Comparison of ENCODE assay signal across 12 cellular contexts in genomic region chr17:17728550-17729251, GRCh38. TPM values are rescaled to one million over a fixed set of nuclear protein-coding genes. Genes with fewer than 3 reads are reported as not detected.
DNase-seq lines count a peak whose midpoint lies in the region; ATAC-seq and TF ChIP-seq lines count a peak whose summit lies in the region.
"Had no signal": no experiment of that assay in that cellular context is flagged by ENCODE, and none has a peak within 500 bp of the region (broad histone marks: within the 10 kb centered on the region; RNA-seq: fewer than 3 reads in every experiment).

No MANE protein-coding gene starts in this region.

- no peak overlapping the region for H3K27ac Mint-ChIP-seq in chondrocyte (ENCODE audit: unreplicated experiment)
- no peak overlapping the region for H3K27ac Mint-ChIP-seq in natural killer cell treated with Interleukin-12 subunit alpha and Interleukin-12 subunit beta and Interleukin-15 and Interleukin-18, amount 100 ng/mL, for 72 hours
- H3K27ac Mint-ChIP-seq: activated T-cell treated with anti-CD3 and anti-CD28 coated beads, Interleukin-2, amount 50 U/mL, for 24 hours had no signal

- H3K4me1 ChIP-seq in lung (ENCODE audit: control insufficient read depth in 2 of 2, insufficient read depth in 2 of 2, low read length in 2 of 2) (peaks cover 6 to 20% of the 10 kb centered on the region in 2 donors), transverse colon (peaks cover 6 to 26% (median 16%) of the 10 kb centered on the region in 4 donors)

- H3K36me3 Mint-ChIP-seq in chondrocyte (ENCODE audit: low read depth) = no peaks in the 10 kb centered on the region
- H3K36me3 Mint-ChIP-seq in natural killer cell treated with Interleukin-12 subunit alpha and Interleukin-12 subunit beta and Interleukin-15 and Interleukin-18, amount 100 ng/mL, for 72 hours = no peaks in the 10 kb centered on the region

- H3K4me3 Mint-ChIP-seq in chondrocyte (ENCODE audit: unreplicated experiment) = no peak overlapping the region
- H3K4me3 Mint-ChIP-seq in natural killer cell treated with Interleukin-12 subunit alpha and Interleukin-12 subunit beta and Interleukin-15 and Interleukin-18, amount 100 ng/mL, for 72 hours = no peak overlapping the region
- H3K4me3 Mint-ChIP-seq: activated T-cell treated with anti-CD3 and anti-CD28 coated beads, Interleukin-2, amount 50 U/mL, for 24 hours; CD14-positive monocyte had no signal

- 85 to 86% methylated on average over 10 of the region's 10 CpGs for WGBS in lung, 2 donors
- 87% methylated on average over 9 of the region's 10 CpGs; no CpG with 5 or more reads in 1 of the 2 donors for WGBS in transverse colon (ENCODE audit: low coverage in 1 of 2), 2 donors

- H3K36me3 ChIP-seq in lung (ENCODE audit: control insufficient read depth in 2 of 2, insufficient read depth in 2 of 2, low read length in 2 of 2) (peaks cover 0 to 2% of the 10 kb centered on the region in 2 donors), transverse colon (no peaks in the 10 kb centered on the region)

- peak overlapping the region; percentile 13 for H3K27ac ChIP-seq in cingulate gyrus (ENCODE audit: low read depth, low read length)
- peak overlapping the region in 1 of 2 donors; percentile 26 for H3K27ac ChIP-seq in lung (ENCODE audit: low read depth in 1 of 2, low read length in 1 of 2)
- no peak overlapping the region for H3K27ac ChIP-seq in transverse colon

- no peak for TF ChIP-seq POLR2A in transverse colon (IDR thresholded peaks at IDR 0.05)

- in situ Hi-C loops in transverse colon (cut with MboI; ENCODE audit: low pct_ligation_motif_present in 1 of 4, low pct_unique_long_range_greater_than_20kb in 1 of 4, low sequenced_read_pairs in 3 of 4) = no loop called here

- H3K9me3 ChIP-seq in lung (ENCODE audit: control insufficient read depth in 2 of 2, insufficient read depth in 1 of 2, low read length in 1 of 2) (no peaks in the 10 kb centered on the region), transverse colon (no peaks in the 10 kb centered on the region)

- no peak for TF ChIP-seq CTCF in lung (IDR thresholded peaks at IDR 0.05; ENCODE audit: control extremely low read depth, extremely low read depth)
- no peak for TF ChIP-seq CTCF in transverse colon (IDR thresholded peaks at IDR 0.05)
- TF ChIP-seq CTCF in chondrocyte (IDR thresholded peaks at IDR 0.05) = no peak

- H3K4me3 ChIP-seq in lung (no peak overlapping the region), transverse colon (no peak overlapping the region)
- H3K4me3 ChIP-seq: GM12878 had no signal

- H3K27me3 ChIP-seq in lung (ENCODE audit: control insufficient read depth, insufficient read depth) = no peaks in the 10 kb centered on the region
- no peaks in the 10 kb centered on the region for H3K27me3 ChIP-seq in transverse colon

- H3K9me3 Mint-ChIP-seq in chondrocyte (ENCODE audit: low read depth) = no peaks in the 10 kb centered on the region
- H3K9me3 Mint-ChIP-seq in natural killer cell treated with Interleukin-12 subunit alpha and Interleukin-12 subunit beta and Interleukin-15 and Interleukin-18, amount 100 ng/mL, for 72 hours = no peaks in the 10 kb centered on the region
- H3K9me3 Mint-ChIP-seq: activated T-cell treated with anti-CD3 and anti-CD28 coated beads, Interleukin-2, amount 50 U/mL, for 24 hours had no signal

- no peaks in the 10 kb centered on the region for H3K27me3 Mint-ChIP-seq in chondrocyte (ENCODE audit: low read depth)
- no peaks in the 10 kb centered on the region for H3K27me3 Mint-ChIP-seq in natural killer cell treated with Interleukin-12 subunit alpha and Interleukin-12 subunit beta and Interleukin-15 and Interleukin-18, amount 100 ng/mL, for 72 hours
- H3K27me3 Mint-ChIP-seq: activated T-cell treated with anti-CD3 and anti-CD28 coated beads, Interleukin-2, amount 50 U/mL, for 24 hours had no signal

- no peak for TF ChIP-seq EP300 in transverse colon (IDR thresholded peaks at IDR 0.05; ENCODE audit: low read depth)

- intact Hi-C loops in transverse colon (cut with DNase I; ENCODE audit: low total_unique reads) (no loop called here), Right ventricle myocardium superior (cut with DNase I) (no loop called here)

- DNase-seq in HT1080 (ENCODE audit: low read depth) = peak; percentile 31
- DNase-seq in lung (ENCODE audit: low spot score) = no peak
- peak; percentile 45 for DNase-seq in transverse colon
- no peak for DNase-seq in chondrocyte (ENCODE audit: low spot score)
- no peak for DNase-seq in natural killer cell treated with Interleukin-12 subunit alpha and Interleukin-12 subunit beta and Interleukin-15 and Interleukin-18, amount 100 ng/mL, for 72 hours (ENCODE audit: low spot score)
- no peak for DNase-seq in Right ventricle myocardium superior
- DNase-seq: NCI-H2171 had no signal

- H3K4me1 Mint-ChIP-seq in chondrocyte (ENCODE audit: low read depth) = peaks cover 30% of the 10 kb centered on the region
- peaks cover 8 to 15% of the 10 kb centered on the region in 2 donors for H3K4me1 Mint-ChIP-seq in natural killer cell treated with Interleukin-12 subunit alpha and Interleukin-12 subunit beta and Interleukin-15 and Interleukin-18, amount 100 ng/mL, for 72 hours (ENCODE audit: low read depth in 2 of 2)

- ATAC-seq in lung (ENCODE audit: insufficient read depth, low FRiP score) = peak; percentile 48
- ATAC-seq in natural killer cell treated with Interleukin-12 subunit alpha and Interleukin-12 subunit beta and Interleukin-15 and Interleukin-18, amount 100 ng/mL, for 72 hours = no peak
- ATAC-seq in Right ventricle myocardium superior (ENCODE audit: poor library complexity) = no peak
- ATAC-seq in HG03432 (IDR thresholded peaks at IDR 0.05; ENCODE audit: unreplicated experiment) = no peak

RNA-seq across cellular contexts. Expression of gene RAI1, which starts 47.4 kb away (rescaled TPM):
- 5.9 and 9.5 TPM in 2 replicates for total RNA-seq in HT1080 (2014; rRNA removed; shearing (Covaris generic))
- 20.7 and 21.4 TPM in 2 replicates for polyA plus RNA-seq in HT1080 (2015; cell fraction: cytosol; rRNA removed)
- 35.3 and 42.1 TPM in 2 replicates for polyA plus RNA-seq in HT1080 (2015; cell fraction: nucleus; rRNA removed)
- total RNA-seq in lung (10 to 100 TPM; 41.6 to 44.4 TPM), transverse colon (100 to 1,000 TPM in 1 of 4 donors, 10 to 100 TPM in 3; 14.1 to 163 (median 34.6) TPM), chondrocyte (24.0 to 28.7 TPM (median 28.6 TPM) in 3 replicates), Right ventricle myocardium superior (28.3 TPM)
- polyA plus RNA-seq in lung = 10 to 100 TPM; 14.5 to 15.1 TPM
- 10 to 100 TPM; 15.8 to 31.0 TPM for total RNA-seq in natural killer cell treated with Interleukin-12 subunit alpha and Interleukin-12 subunit beta and Interleukin-15 and Interleukin-18, amount 100 ng/mL, for 72 hours

Comparison
In these comparisons a context has a peak if more than half of its experiments do, and no peak if none do; other contexts are left out.
1. DNase-seq: peak in HT1080 (single experiment) and transverse colon (single experiment); none in lung (single experiment), chondrocyte (single experiment), natural killer cell treated with Interleukin-12 subunit alpha and Interleukin-12 subunit beta and Interleukin-15 and Interleukin-18, amount 100 ng/mL, for 72 hours (single experiment) and Right ventricle myocardium superior (single experiment).